28 cellular contexts compared by ENCODE assay signal in the genomic region with DNA sequence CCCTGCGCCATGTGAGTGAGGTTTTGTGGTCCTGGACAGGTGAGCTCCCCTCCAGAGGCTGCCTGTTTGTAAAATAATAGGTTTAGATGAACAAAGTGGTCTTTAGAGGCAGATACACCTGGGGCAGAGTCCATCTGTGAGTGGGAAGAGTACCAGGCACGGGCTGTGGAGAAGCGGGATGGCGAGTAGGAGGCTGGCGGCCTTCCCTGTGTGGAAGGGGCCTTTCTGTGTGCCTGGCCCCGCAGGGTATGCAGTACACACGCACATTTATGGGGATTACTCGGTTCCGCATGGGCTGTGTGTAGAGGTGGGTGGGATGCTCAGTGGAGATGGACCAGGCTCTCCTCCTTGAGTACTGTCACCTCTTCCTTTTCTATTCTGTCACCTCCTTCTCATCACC.
"Had no signal": no experiment of that assay in that cellular context is flagged by ENCODE, and none has a peak within 500 bp of the region (broad histone marks: within the 10 kb centered on the region; RNA-seq: fewer than 3 reads in every experiment).

No MANE protein-coding gene starts in this region.

- H3K4me3 ChIP-seq: ascending aorta, breast epithelium, cardiac muscle cell, coronary artery, esophagus muscularis mucosa had no signal

- H3K9me3 ChIP-seq: ascending aorta, breast epithelium, esophagus muscularis mucosa had no signal

- H3K27me3 ChIP-seq: ascending aorta, breast epithelium, cardiac muscle cell, esophagus muscularis mucosa had no signal

- ATAC-seq: activated CD4-positive, alpha-beta T cell treated with anti-CD3 and anti-CD28 coated beads for 36 hours; activated naive CD4-positive, alpha-beta T cell treated with anti-CD3 and anti-CD28 coated beads, Interleukin-2, amount 50 U/mL, for 72 hours; activated T-cell treated with anti-CD3 and anti-CD28 coated beads, Interleukin-2, amount 50 U/mL, for 72 hours; effector memory CD8-positive, alpha-beta T cell; T-helper 17 cell had no signal

- H3K27ac ChIP-seq: ascending aorta, cardiac muscle cell, coronary artery, esophagus muscularis mucosa had no signal

- DNase-seq: activated CD4-positive, alpha-beta memory T cell treated with anti-CD3 and anti-CD28 coated beads, Interleukin-2, amount 10 ng/mL, durations not matched to agents 7 days and 5 days; activated CD4-positive, alpha-beta T cell treated with anti-CD3 and anti-CD28 coated beads for 36 hours; activated CD4-positive, alpha-beta T cell treated with anti-CD3 and anti-CD28 coated beads, Interleukin-2, amount 10 ng/mL, durations not matched to agents 24 days and 14 days; activated CD4-positive, CD25-positive, alpha-beta regulatory T cell; activated CD4-positive, CD25-positive, alpha-beta regulatory T cell treated with anti-CD3 and anti-CD28 coated beads, Interleukin-2, amount 50 U/mL, for 72 hours; activated CD8-positive, alpha-beta memory T cell treated with anti-CD3 and anti-CD28 coated beads, Interleukin-2, amount 50 U/mL, for 48 hours; activated gamma-delta T cell; activated naive CD4-positive, alpha-beta T cell; activated naive CD4-positive, alpha-beta T cell treated with anti-CD3 and anti-CD28 coated beads, Interleukin-2, amount 10 ng/mL, durations not matched to agents 7 days and 5 days; activated naive CD8-positive, alpha-beta T cell treated with anti-CD3 and anti-CD28 coated beads, Interleukin-2, amount 10 ng/mL, durations not matched to agents 7 days and 5 days; activated T-cell treated with anti-CD3 and anti-CD28 coated beads for 4 hours; activated T-cell treated with anti-CD3 and anti-CD28 coated beads, Interleukin-2, amount 50 U/mL, for 24 hours; activated T-cell treated with anti-CD3 and anti-CD28 coated beads, Interleukin-2, amount 50 U/mL, for 72 hours; central memory CD4-positive, alpha-beta T cell; cerebellar nuclear complex; effector CD4-positive, alpha-beta T cell; effector memory CD8-positive, alpha-beta T cell; erythroblast; foreskin fibroblast; head of caudate nucleus; T-helper 1 cell; T-helper 17 cell had no signal

- H3K36me3 ChIP-seq: ascending aorta, breast epithelium, cardiac muscle cell, esophagus muscularis mucosa had no signal

- H3K4me1 ChIP-seq: ascending aorta, breast epithelium had no signal
